ENCODE assay signal across 16 cellular contexts in genomic region chr4:8534601-8535000, GRCh38. TPM values are rescaled to one million over a fixed set of nuclear protein-coding genes. Genes with fewer than 3 reads are reported as not detected.
DNase-seq lines count a peak whose midpoint lies in the region; ATAC-seq, FAIRE-seq and TF ChIP-seq lines count a peak whose summit lies in the region.
"Had no signal": no experiment of that assay in that cellular context is flagged by ENCODE, and none has a peak within 500 bp of the region (broad histone marks: within the 10 kb centered on the region; RNA-seq: fewer than 3 reads in every experiment).

No MANE protein-coding gene starts in this region.

- ATAC-seq in HG02852 (IDR thresholded peaks at IDR 0.05; ENCODE audit: unreplicated experiment) = no peak
- ATAC-seq: CD8-positive, alpha-beta T cell had no signal

- no peak for FAIRE-seq in astrocyte (lab: Jason Lieb, UNC)
- FAIRE-seq: A204.1 had no signal

- no peak overlapping the region for H3K4me2 ChIP-seq in astrocyte (ENCODE audit: low read length)

- H3K79me2 ChIP-seq in astrocyte (ENCODE audit: insufficient read depth, low read length) = no peaks in the 10 kb centered on the region

- H3K36me3 Mint-ChIP-seq in Caco-2 (ENCODE audit: insufficient read depth, unreplicated experiment) (peaks cover 19% of the 10 kb centered on the region), astrocyte (ENCODE audit: low read depth, unreplicated experiment) (no peaks in the 10 kb centered on the region), osteocyte (ENCODE audit: unreplicated experiment) (no peaks in the 10 kb centered on the region)
- H3K36me3 Mint-ChIP-seq: CD8-positive, alpha-beta T cell had no signal

- H3K36me3 ChIP-seq in Caco-2 (ENCODE audit: control insufficient read depth, insufficient read depth, low read length) (no peaks in the 10 kb centered on the region; the same call in 1 of the 2 replicates), astrocyte (ENCODE audit: insufficient read depth, low read length) (no peaks in the 10 kb centered on the region), iPS-18a (ENCODE audit: control insufficient read depth, low read depth, low read length) (no peaks in the 10 kb centered on the region)
- H3K36me3 ChIP-seq: right lobe of liver had no signal

- intact Hi-C loops in Caco-2 (cut with micrococcal nuclease; ENCODE audit: unreplicated experiment) = loop anchor here (1.0 to 5.0 kb wide), 3 partner anchors 9 to 72 kb away; no protein-coding TSS in a partner anchor

- H3K9ac ChIP-seq in astrocyte (ENCODE audit: low read length) = no peak overlapping the region
- H3K9ac ChIP-seq in iPS-18a (ENCODE audit: low read length) = no peak overlapping the region

- H3K4me3 ChIP-seq in Caco-2 (ENCODE audit: low read depth, low read length) = no peak overlapping the region
- no peak overlapping the region for H3K4me3 ChIP-seq in astrocyte (ENCODE audit: insufficient read depth, low read depth, low read length)
- H3K4me3 ChIP-seq in iPS-18a (ENCODE audit: low read length) = peak overlapping the region; percentile 43
- H3K4me3 ChIP-seq: right lobe of liver had no signal

- TF ChIP-seq CTCF in Caco-2 (IDR thresholded peaks at IDR 0.05; ENCODE audit: insufficient read depth in 1 of 2, low read depth in 1 of 2, low read length in 1 of 2, severe bottlenecking in 1 of 2, unreplicated experiment in 1 of 2) (no peak), astrocyte (IDR thresholded peaks at IDR 0.05; ENCODE audit: insufficient read depth, low read depth, low read length) (no peak), osteocyte (IDR thresholded peaks at IDR 0.05) (no peak)

- TSS peak; percentile 33 for BruUV-seq in Caco-2 (replicated peaks; lab: Mats Ljungman, UMichigan)

- H3K9me3 Mint-ChIP-seq in Caco-2 (ENCODE audit: unreplicated experiment) (peaks cover 14% of the 10 kb centered on the region), astrocyte (ENCODE audit: unreplicated experiment) (peaks cover 8% of the 10 kb centered on the region), osteocyte (ENCODE audit: unreplicated experiment) (peaks cover 1% of the 10 kb centered on the region)

- POLR2A ChIA-PET in Caco-2 (lab: Charles Lee) = interaction anchor here (1.2 kb wide), 1 partner anchor 9 kb away, joined by 7 read pairs; no protein-coding TSS in a partner anchor

- H3K4me1 ChIP-seq in Caco-2 (peaks cover 39% of the 10 kb centered on the region), astrocyte (ENCODE audit: insufficient read depth, low read length) (peaks cover 14% of the 10 kb centered on the region), iPS-18a (ENCODE audit: control insufficient read depth, low read depth, low read length) (peaks cover 20% of the 10 kb centered on the region)

- H3K4me3 Mint-ChIP-seq in Caco-2 (ENCODE audit: unreplicated experiment) (peak overlapping the region; percentile 65), astrocyte (ENCODE audit: unreplicated experiment) (peak overlapping the region; percentile 64), osteocyte (ENCODE audit: unreplicated experiment) (no peak overlapping the region)
- H3K4me3 Mint-ChIP-seq: activated T-helper 1 cell treated with anti-CD3 and anti-CD28 coated beads, Interleukin-12 subunit alpha, Interleukin-12 subunit beta, Interleukin-2, Interleukin-4 antibody, amounts not matched to agents 30 ng/mL and 10 ng/mL and 1 ng/mL, durations not matched to agents 14 hours and 24 hours and 36 hours; CD8-positive, alpha-beta T cell had no signal

- no peaks in the 10 kb centered on the region for H3K27me3 ChIP-seq in Caco-2 (replicated peaks; ENCODE audit: control insufficient read depth, insufficient read depth, low read length)
- no peaks in the 10 kb centered on the region for H3K27me3 ChIP-seq in astrocyte (ENCODE audit: insufficient read depth, low read length)
- no peaks in the 10 kb centered on the region for H3K27me3 ChIP-seq in iPS-18a (ENCODE audit: control insufficient read depth, insufficient read depth, low read length)
- H3K27me3 ChIP-seq: right lobe of liver had no signal

- no peak for DNase-seq in Caco-2
- no peak for DNase-seq in astrocyte (ENCODE audit: low read depth)
- DNase-seq in osteocyte (ENCODE audit: extremely low spot score, unreplicated experiment) = no peak
- no peak for DNase-seq in DMS 273 (lab: John Stamatoyannopoulos, UW; ENCODE audit: unreplicated experiment)
- DNase-seq in D341Med (ENCODE audit: low spot score) = no peak
- DNase-seq in NCI-H82 treated with DMSO at 0.1 percent for 48 hours (lab: John Stamatoyannopoulos, UW; ENCODE audit: unreplicated experiment) = no peak
- DNase-seq: CD8-positive, alpha-beta T cell; HCEC 1CT; NCI-H2029 treated with DMSO at 0.1 percent for 48 hours; right lobe of liver; Right ventricle myocardium superior; stimulated activated naive CD4-positive, alpha-beta T cell treated with Interleukin-2 at 50 U/mL for 16 hours had no signal

- H3K27ac Mint-ChIP-seq in Caco-2 (ENCODE audit: unreplicated experiment) = peak overlapping the region; percentile 78
- H3K27ac Mint-ChIP-seq in astrocyte (ENCODE audit: unreplicated experiment) = peak overlapping the region; percentile 7
- peak overlapping the region; percentile 12 for H3K27ac Mint-ChIP-seq in osteocyte (ENCODE audit: unreplicated experiment)
- H3K27ac Mint-ChIP-seq: activated T-helper 1 cell treated with anti-CD3 and anti-CD28 coated beads, Interleukin-12 subunit alpha, Interleukin-12 subunit beta, Interleukin-2, Interleukin-4 antibody, amounts not matched to agents 30 ng/mL and 10 ng/mL and 1 ng/mL, durations not matched to agents 14 hours and 24 hours and 36 hours; CD8-positive, alpha-beta T cell had no signal

- H3K9me3 ChIP-seq in Caco-2 = peaks cover 11% of the 10 kb centered on the region
- H3K9me3 ChIP-seq in astrocyte (ENCODE audit: insufficient read depth, low read depth, low read length) = no peaks in the 10 kb centered on the region
- peaks cover under 1% of the 10 kb centered on the region for H3K9me3 ChIP-seq in iPS-18a (ENCODE audit: control insufficient read depth, low read depth, low read length)
- H3K9me3 ChIP-seq: right lobe of liver had no signal

- no peak overlapping the region for H2AFZ ChIP-seq in astrocyte (ENCODE audit: low read depth, low read length)

- H3K27me3 Mint-ChIP-seq in Caco-2 (ENCODE audit: insufficient read depth, unreplicated experiment) (no peaks in the 10 kb centered on the region), astrocyte (ENCODE audit: low read depth, unreplicated experiment) (peaks cover 30% of the 10 kb centered on the region), osteocyte (ENCODE audit: unreplicated experiment) (no peaks in the 10 kb centered on the region)

- H3K27ac ChIP-seq in astrocyte (ENCODE audit: low read depth, low read length) (no peak overlapping the region), iPS-18a (ENCODE audit: low read length) (peak overlapping the region; percentile 63)

- CTCF ChIA-PET in Caco-2 (lab: Charles Lee) = interaction anchor here (0.8 to 1.3 kb wide), 3 partner anchors 22 to 83 kb away, joined by 3 to 9 read pairs (median 3); no protein-coding TSS in a partner anchor

- no peaks in the 10 kb centered on the region for H4K20me1 ChIP-seq in astrocyte (ENCODE audit: insufficient read depth, low read length)

- peaks cover 36% of the 10 kb centered on the region for H3K4me1 Mint-ChIP-seq in Caco-2 (ENCODE audit: low read depth, unreplicated experiment)
- peaks cover 17% of the 10 kb centered on the region for H3K4me1 Mint-ChIP-seq in astrocyte (ENCODE audit: low read depth, unreplicated experiment)
- peaks cover 19% of the 10 kb centered on the region for H3K4me1 Mint-ChIP-seq in osteocyte (ENCODE audit: unreplicated experiment)

RNA-seq across cellular contexts. Expression of gene GPR78, which starts 45.6 kb away (rescaled TPM):
- total RNA-seq in Caco-2 (2022) = 0.68 and 0.79 TPM in 2 replicates
- 0.16 and 0.17 TPM in 2 replicates for total RNA-seq in astrocyte
- total RNA-seq in osteocyte = 0.26 and 0.54 TPM in 2 replicates
- total RNA-seq: activated T-helper 1 cell treated with anti-CD3 and anti-CD28 coated beads, Interleukin-12 subunit alpha, Interleukin-12 subunit beta, Interleukin-2, Interleukin-4 antibody, amounts not matched to agents 30 ng/mL and 10 ng/mL and 1 ng/mL, durations not matched to agents 14 hours and 24 hours and 36 hours; CD8-positive, alpha-beta T cell; right lobe of liver; Right ventricle myocardium superior had no signal

RNA-seq across cellular contexts. Expression of gene CPZ, which starts 58.0 kb away (rescaled TPM):
- total RNA-seq in Caco-2 (2022) = 5.2 and 7.7 TPM in 2 replicates
- 6.3 and 6.8 TPM in 2 replicates for total RNA-seq in astrocyte
- total RNA-seq in osteocyte = 10.3 and 10.7 TPM in 2 replicates
- total RNA-seq: activated T-helper 1 cell treated with anti-CD3 and anti-CD28 coated beads, Interleukin-12 subunit alpha, Interleukin-12 subunit beta, Interleukin-2, Interleukin-4 antibody, amounts not matched to agents 30 ng/mL and 10 ng/mL and 1 ng/mL, durations not matched to agents 14 hours and 24 hours and 36 hours; CD8-positive, alpha-beta T cell; Right ventricle myocardium superior had no signal

Comparison
In these comparisons a context has a peak if more than half of its experiments do, and no peak if none do; other contexts are left out.
1. H3K27ac Mint-ChIP-seq: peak in every context shown above with its lines; median percentile 78 in Caco-2; 12 in osteocyte; 7 in astrocyte.